ENCODE assay signal across 30 cellular contexts in the genomic region with DNA sequence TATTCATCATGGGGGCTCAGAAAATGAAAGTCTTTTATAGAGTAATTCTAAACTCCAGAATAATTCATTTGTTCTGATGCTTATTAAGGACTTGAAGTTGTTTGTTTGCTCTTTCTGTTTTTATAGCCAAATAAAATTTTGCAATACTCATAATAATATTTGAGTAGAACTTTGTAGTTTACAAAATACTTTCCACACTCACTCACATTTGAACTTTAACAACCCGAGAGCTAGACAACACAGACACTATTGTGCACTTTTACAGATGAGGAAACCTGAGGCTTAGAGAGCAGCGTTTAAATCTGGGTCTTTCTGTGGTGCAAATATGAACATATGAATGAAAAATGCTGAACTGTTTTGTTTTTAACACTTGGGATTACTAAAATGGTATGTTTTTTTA.
A peak's percentile ranks its signal among the peaks of the same experiment; 100 is the strongest.
DNase-seq lines count a peak whose midpoint lies in the region; ATAC-seq and TF ChIP-seq lines count a peak whose summit lies in the region.
"Had no signal": no experiment of that assay in that cellular context is flagged by ENCODE, and none has a peak within 500 bp of the region (broad histone marks: within the 10 kb centered on the region; RNA-seq: fewer than 3 reads in every experiment).

No MANE protein-coding gene starts in this region.

- no peaks in the 10 kb centered on the region for H3K4me1 ChIP-seq in colonic mucosa

- no peak overlapping the region for H3K9ac ChIP-seq in colonic mucosa (ENCODE audit: low read depth in 2 of 2, low read length in 2 of 2)

- DNase-seq in natural killer cell = no peak
- no peak for DNase-seq in natural killer cell treated with Interleukin-12 subunit alpha and Interleukin-12 subunit beta and Interleukin-15 and Interleukin-18, amount 100 ng/mL, for 72 hours (ENCODE audit: low spot score)
- no peak for DNase-seq in colonic mucosa
- DNase-seq in RPMI8226 = no peak
- DNase-seq in activated naive CD4-positive, alpha-beta T cell treated with Interleukin-2 at 50 U/mL for 16 hours = no peak
- DNase-seq: ACHN; activated CD8-positive, alpha-beta T cell treated with anti-CD3 and anti-CD28 coated beads for 36 hours; activated naive CD8-positive, alpha-beta T cell treated with anti-CD3 and anti-CD28 coated beads, Interleukin-2, amount 10 ng/mL, durations not matched to agents 7 days and 5 days; effector CD8-positive, alpha-beta T cell; HCEC 1CT; IMR-90; islet precursor cell; left ventricle myocardium inferior; NCI-H146; NCI-H446; NCI-H774; occipital lobe; psoas muscle; SIG-M5; sigmoid colon; stimulated activated CD4-positive, alpha-beta T cell treated with anti-CD3 and anti-CD28 coated beads, Interleukin-12 subunit alpha, Interleukin-12 subunit beta, amount 100 ng/mL, for 4 hours; stimulated activated CD4-positive, alpha-beta T cell treated with anti-CD3 and anti-CD28 coated beads, Interleukin-4, amount 100 ng/mL, for 1 hour; SW 1271; trophoblast cell had no signal

- no peak overlapping the region for H3K27ac ChIP-seq in colonic mucosa
- H3K27ac ChIP-seq: left ventricle myocardium inferior, psoas muscle had no signal

- no peaks in the 10 kb centered on the region for H3K36me3 ChIP-seq in colonic mucosa
- H3K36me3 ChIP-seq: left ventricle myocardium inferior, sigmoid colon had no signal

- no peak overlapping the region for H3K4me3 ChIP-seq in colonic mucosa
- H3K4me3 ChIP-seq: coronary artery, left ventricle myocardium inferior, psoas muscle, sigmoid colon had no signal

- H3K36me3 Mint-ChIP-seq in natural killer cell (no peaks in the 10 kb centered on the region), brain (peaks cover 23% of the 10 kb centered on the region), nephron (ENCODE audit: low read depth) (peaks cover 13% of the 10 kb centered on the region)
- no peaks in the 10 kb centered on the region for H3K36me3 Mint-ChIP-seq in natural killer cell treated with Interleukin-12 subunit alpha and Interleukin-12 subunit beta and Interleukin-15 and Interleukin-18, amount 100 ng/mL, for 72 hours

- H3K9me3 Mint-ChIP-seq in natural killer cell = no peaks in the 10 kb centered on the region
- no peaks in the 10 kb centered on the region for H3K9me3 Mint-ChIP-seq in natural killer cell treated with Interleukin-12 subunit alpha and Interleukin-12 subunit beta and Interleukin-15 and Interleukin-18, amount 100 ng/mL, for 72 hours
- peaks cover 0 to 9% (median 0%) of the 10 kb centered on the region in 5 experiments for H3K9me3 Mint-ChIP-seq in brain
- H3K9me3 Mint-ChIP-seq in nephron = no peaks in the 10 kb centered on the region
- H3K9me3 Mint-ChIP-seq: activated CD8-positive, alpha-beta T cell treated with anti-CD3 and anti-CD28 coated beads for 36 hours; activated T-helper 2 cell treated with anti-CD3 and anti-CD28 coated beads, Interferon-gamma antibody, Interleukin-2, Interleukin-4, amounts not matched to agents 10 μg/mL and 5 μg/mL and 100 μg/mL, durations not matched to agents 14 hours and 24 hours and 36 hours had no signal

- H3K27ac Mint-ChIP-seq in natural killer cell (peak overlapping the region; percentile 39 to 44), brain (peak overlapping the region in 3 of 5 experiments; percentile 58 to 69 (median 66)), nephron (peak overlapping the region; percentile 32 to 81 (median 70))
- H3K27ac Mint-ChIP-seq in natural killer cell treated with Interleukin-12 subunit alpha and Interleukin-12 subunit beta and Interleukin-15 and Interleukin-18, amount 100 ng/mL, for 72 hours = no peak overlapping the region
- H3K27ac Mint-ChIP-seq: activated CD8-positive, alpha-beta T cell treated with anti-CD3 and anti-CD28 coated beads for 36 hours; activated naive CD8-positive, alpha-beta T cell treated with anti-CD3 and anti-CD28 coated beads, Interleukin-2, amount 10 ng/mL, durations not matched to agents 7 days and 5 days; activated T-helper 2 cell treated with anti-CD3 and anti-CD28 coated beads, Interferon-gamma antibody, Interleukin-2, Interleukin-4, amounts not matched to agents 10 μg/mL and 5 μg/mL and 100 μg/mL, durations not matched to agents 14 hours and 24 hours and 36 hours; B cell had no signal

- H3K4me1 Mint-ChIP-seq in natural killer cell = peaks cover 57 to 69% of the 10 kb centered on the region in 2 donors
- peaks cover 45 to 51% of the 10 kb centered on the region in 2 donors for H3K4me1 Mint-ChIP-seq in natural killer cell treated with Interleukin-12 subunit alpha and Interleukin-12 subunit beta and Interleukin-15 and Interleukin-18, amount 100 ng/mL, for 72 hours (ENCODE audit: low read depth in 2 of 2)
- H3K4me1 Mint-ChIP-seq in brain = peaks cover 68% of the 10 kb centered on the region
- H3K4me1 Mint-ChIP-seq in nephron = peaks cover 72% of the 10 kb centered on the region

- no peaks in the 10 kb centered on the region for H3K27me3 Mint-ChIP-seq in natural killer cell (ENCODE audit: low read depth in 2 of 2)
- no peaks in the 10 kb centered on the region for H3K27me3 Mint-ChIP-seq in natural killer cell treated with Interleukin-12 subunit alpha and Interleukin-12 subunit beta and Interleukin-15 and Interleukin-18, amount 100 ng/mL, for 72 hours
- no peaks in the 10 kb centered on the region for H3K27me3 Mint-ChIP-seq in brain
- H3K27me3 Mint-ChIP-seq in nephron (ENCODE audit: low read depth) = no peaks in the 10 kb centered on the region
- H3K27me3 Mint-ChIP-seq: activated CD8-positive, alpha-beta T cell treated with anti-CD3 and anti-CD28 coated beads for 36 hours; activated naive CD8-positive, alpha-beta T cell treated with anti-CD3 and anti-CD28 coated beads, Interleukin-2, amount 10 ng/mL, durations not matched to agents 7 days and 5 days; B cell had no signal

- TF ChIP-seq CTCF in natural killer cell (IDR thresholded peaks at IDR 0.05) (no peak), brain (conservative IDR thresholded peaks at IDR 0.05) (no peak), nephron (IDR thresholded peaks at IDR 0.05; ENCODE audit: unreplicated experiment in 3 of 3) (no peak), colonic mucosa (IDR thresholded peaks at IDR 0.05) (no peak)

- H3K4me3 Mint-ChIP-seq in natural killer cell (no peak overlapping the region), brain (no peak overlapping the region), nephron (no peak overlapping the region)
- H3K4me3 Mint-ChIP-seq in natural killer cell treated with Interleukin-12 subunit alpha and Interleukin-12 subunit beta and Interleukin-15 and Interleukin-18, amount 100 ng/mL, for 72 hours = no peak overlapping the region
- H3K4me3 Mint-ChIP-seq: activated CD8-positive, alpha-beta T cell treated with anti-CD3 and anti-CD28 coated beads for 36 hours; activated naive CD8-positive, alpha-beta T cell treated with anti-CD3 and anti-CD28 coated beads, Interleukin-2, amount 10 ng/mL, durations not matched to agents 7 days and 5 days; B cell had no signal

- H3K27me3 ChIP-seq in colonic mucosa = no peaks in the 10 kb centered on the region
- H3K27me3 ChIP-seq: sigmoid colon had no signal

- intact Hi-C loops in natural killer cell (cut with micrococcal nuclease) = no loop called here
- intact Hi-C loops in colonic mucosa (cut with DNase I) = no loop called here

- ATAC-seq in natural killer cell (no peak), GM21825 (IDR thresholded peaks at IDR 0.05; ENCODE audit: unreplicated experiment) (no peak)
- no peak for ATAC-seq in natural killer cell treated with Interleukin-12 subunit alpha and Interleukin-12 subunit beta and Interleukin-15 and Interleukin-18, amount 100 ng/mL, for 72 hours
- ATAC-seq: activated CD8-positive, alpha-beta T cell treated with anti-CD3 and anti-CD28 coated beads for 36 hours; psoas muscle had no signal

- no peaks in the 10 kb centered on the region for H3K9me3 ChIP-seq in colonic mucosa
- H3K9me3 ChIP-seq: left ventricle myocardium inferior, psoas muscle, sigmoid colon had no signal

Comparison
In these comparisons a context has a peak if more than half of its experiments do, and no peak if none do; other contexts are left out.
1. H3K27ac Mint-ChIP-seq: peak in natural killer cell (2 of 2), brain (3 of 5) and nephron (3 of 3); none in natural killer cell treated with Interleukin-12 subunit alpha and Interleukin-12 subunit beta and Interleukin-15 and Interleukin-18, amount 100 ng/mL, for 72 hours (0 of 2).